20 cellular contexts compared by ENCODE assay signal in the genomic region with DNA sequence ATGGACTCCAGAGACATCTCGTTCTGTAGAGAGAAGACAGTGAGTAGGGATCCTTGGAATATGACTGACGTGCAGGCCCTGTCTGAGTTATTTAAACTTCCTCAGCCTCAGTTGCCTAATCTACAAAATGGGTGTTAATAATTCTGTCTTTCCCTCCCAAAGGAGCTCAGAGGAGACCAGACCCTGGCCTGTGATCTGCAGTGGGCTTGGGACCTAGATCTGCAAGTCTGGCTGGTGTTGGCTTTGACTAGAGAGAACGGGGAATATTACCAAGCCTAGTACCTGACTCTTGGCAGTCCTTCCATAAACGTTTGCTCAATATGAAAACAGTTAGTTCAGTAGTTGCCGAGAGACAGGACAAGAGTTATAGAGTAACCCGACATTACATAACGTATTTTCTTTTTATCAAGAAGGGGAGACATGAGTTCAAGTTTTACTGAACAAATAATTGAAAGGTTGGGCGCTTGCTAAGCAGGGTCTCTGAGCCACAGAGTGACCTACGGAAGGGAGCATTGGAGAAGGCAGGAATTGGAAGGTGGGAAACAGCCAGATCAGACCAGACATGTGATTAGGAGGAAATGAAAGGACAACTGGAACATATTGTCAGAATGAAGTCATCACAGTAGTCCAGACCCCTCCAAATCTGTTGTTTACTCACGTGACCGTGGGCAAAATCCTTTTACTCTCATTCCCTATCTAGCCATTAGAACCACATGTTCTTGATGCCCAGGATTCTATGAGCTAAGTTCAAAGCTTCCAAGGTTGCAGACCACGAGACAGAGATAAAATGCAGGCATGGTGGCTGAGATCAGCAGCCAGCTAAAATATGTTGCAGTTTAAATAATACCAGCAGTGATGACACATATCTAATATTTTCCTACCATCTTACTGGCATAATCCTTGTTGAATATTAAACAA. TPM values are rescaled to one million over a fixed set of nuclear protein-coding genes. Genes with fewer than 3 reads are reported as not detected.
DNase-seq lines count a peak whose midpoint lies in the region; ATAC-seq and TF ChIP-seq lines count a peak whose summit lies in the region.
"Had no signal": no experiment of that assay in that cellular context is flagged by ENCODE, and none has a peak within 500 bp of the region (broad histone marks: within the 10 kb centered on the region; RNA-seq: fewer than 3 reads in every experiment).

No MANE protein-coding gene starts in this region.

- no peak overlapping the region for H3K4me3 ChIP-seq in fibroblast of pulmonary artery (replicated peaks; ENCODE audit: low read depth, low read length)
- H3K4me3 ChIP-seq: SJCRH30, transverse colon had no signal

- no peak for TF ChIP-seq CTCF in fibroblast of pulmonary artery (IDR thresholded peaks at IDR 0.05; ENCODE audit: low read length, missing control alignments)

- no peak for ATAC-seq in HG02610 (IDR thresholded peaks at IDR 0.05; ENCODE audit: unreplicated experiment)
- ATAC-seq: activated naive CD8-positive, alpha-beta T cell treated with anti-CD3 and anti-CD28 coated beads, Interleukin-2, amount 50 U/mL, for 24 hours; stimulated activated effector memory CD8-positive, alpha-beta T cell treated with anti-CD3 and anti-CD28 coated beads, Interleukin-12 subunit alpha, Interleukin-12 subunit beta, amount 100 ng/mL, for 72 hours had no signal

- DNase-seq in ELF-1 (ENCODE audit: low read depth, low spot score) (peak; percentile 7), OCI-M1 (lab: John Stamatoyannopoulos, UW) (peak; percentile 63), fibroblast of pulmonary artery (ENCODE audit: low read depth) (peak; percentile 1), myocyte (ENCODE audit: low read depth) (peak; percentile 62), NCI-H1092 (lab: John Stamatoyannopoulos, UW) (no peak), AML-193 (lab: John Stamatoyannopoulos, UW) (no peak), SW 1271 (lab: John Stamatoyannopoulos, UW) (no peak)
- DNase-seq: activated CD4-positive, alpha-beta T cell treated with anti-CD3 and anti-CD28 coated beads for 48 hours; activated naive CD8-positive, alpha-beta T cell treated with anti-CD3 and anti-CD28 coated beads, Interleukin-2, amount 50 U/mL, for 24 hours; activated T-cell treated with anti-CD3 and anti-CD28 coated beads, Interleukin-2, amount 50 U/mL, for 48 hours; BE2C; hypothalamus; MV-4-11; T-helper 9 cell; transverse colon had no signal

RNA-seq across cellular contexts. Expression of a gene that starts 10.9 kb away (rescaled TPM):
- 0.11 TPM in 1 of 2 replicates, not detected in the other for total RNA-seq in myocyte
- 0.04 TPM for polyA plus RNA-seq in myocyte (2012)
- total RNA-seq: cerebellum, SJCRH30, skeletal muscle tissue had no signal

RNA-seq across cellular contexts. Expression of a gene that starts 33.0 kb away (rescaled TPM):
- not detected in 2 replicates for total RNA-seq in myocyte
- polyA plus RNA-seq in myocyte (2012) = not detected
- total RNA-seq: cerebellum, SJCRH30, skeletal muscle tissue, transverse colon had no signal

RNA-seq across cellular contexts. Expression of a gene that starts 59.8 kb away (rescaled TPM):
- total RNA-seq in myocyte = 0.29 and 0.47 TPM in 2 replicates
- 0.33 TPM for polyA plus RNA-seq in myocyte (2012)

Comparison
In these comparisons a context has a peak if more than half of its experiments do, and no peak if none do; other contexts are left out.
1. DNase-seq: peak in ELF-1 (single experiment), OCI-M1 (single experiment), fibroblast of pulmonary artery (single experiment) and myocyte (single experiment); none in NCI-H1092 (single experiment), AML-193 (0 of 2) and SW 1271 (0 of 2).